23 cellular contexts compared by ENCODE assay signal in the genomic region with DNA sequence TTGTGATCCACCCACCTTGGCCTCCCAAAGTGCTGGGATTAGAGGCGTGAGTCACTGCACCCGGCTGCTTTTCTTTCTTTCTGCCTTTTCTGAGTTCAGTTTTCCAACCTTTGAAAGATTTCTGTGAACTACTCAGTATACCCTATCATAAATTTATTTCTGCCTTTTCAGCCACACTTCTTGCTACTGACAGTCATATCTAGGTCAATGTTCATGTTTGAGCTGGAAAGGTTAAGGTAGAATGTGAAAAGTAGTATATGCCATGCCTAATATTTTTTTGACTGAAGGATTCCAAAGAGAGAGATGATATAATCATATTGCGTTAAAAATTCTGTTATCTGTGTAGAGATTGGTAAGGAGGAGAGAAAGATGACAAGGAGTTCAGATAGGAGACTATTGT. TPM values are rescaled to one million over a fixed set of nuclear protein-coding genes. Genes with fewer than 3 reads are reported as not detected.
DNase-seq lines count a peak whose midpoint lies in the region; ATAC-seq lines count a peak whose summit lies in the region.
"Had no signal": no experiment of that assay in that cellular context is flagged by ENCODE, and none has a peak within 500 bp of the region (broad histone marks: within the 10 kb centered on the region; RNA-seq: fewer than 3 reads in every experiment).

No MANE protein-coding gene starts in this region.

- DNase-seq in left lobe of liver (ENCODE audit: low spot score): no peak
- DNase-seq: 8988T; ACHN; AML-193; BE2C; C1 segment of cervical spinal cord; Caco-2; Calu3; CD4-positive, alpha-beta memory T cell; CD4-positive, alpha-beta T cell; CD4-positive, CD25-positive, alpha-beta regulatory T cell; CD8-positive, alpha-beta memory T cell; CD8-positive, alpha-beta T cell; COR-L47; DMS 273 treated with DMSO at 0.1 percent for 48 hours; DMS153; DMS53; DMS79; DMS79 treated with DMSO at 0.1 percent for 48 hours; DND-41; EL had no signal

- ATAC-seq in left lobe of liver: peak; percentile 55
- no peak for ATAC-seq in GM18868 (IDR thresholded peaks at IDR 0.05; ENCODE audit: unreplicated experiment)
- ATAC-seq: A549; CD8-positive, alpha-beta T cell had no signal

RNA-seq across cellular contexts. Expression of gene CEP162, which starts 25.9 kb away (rescaled TPM):
- total RNA-seq in left lobe of liver: 1.7 TPM
